Comparison of ENCODE assay signal across 1 cellular context in the genomic region with DNA sequence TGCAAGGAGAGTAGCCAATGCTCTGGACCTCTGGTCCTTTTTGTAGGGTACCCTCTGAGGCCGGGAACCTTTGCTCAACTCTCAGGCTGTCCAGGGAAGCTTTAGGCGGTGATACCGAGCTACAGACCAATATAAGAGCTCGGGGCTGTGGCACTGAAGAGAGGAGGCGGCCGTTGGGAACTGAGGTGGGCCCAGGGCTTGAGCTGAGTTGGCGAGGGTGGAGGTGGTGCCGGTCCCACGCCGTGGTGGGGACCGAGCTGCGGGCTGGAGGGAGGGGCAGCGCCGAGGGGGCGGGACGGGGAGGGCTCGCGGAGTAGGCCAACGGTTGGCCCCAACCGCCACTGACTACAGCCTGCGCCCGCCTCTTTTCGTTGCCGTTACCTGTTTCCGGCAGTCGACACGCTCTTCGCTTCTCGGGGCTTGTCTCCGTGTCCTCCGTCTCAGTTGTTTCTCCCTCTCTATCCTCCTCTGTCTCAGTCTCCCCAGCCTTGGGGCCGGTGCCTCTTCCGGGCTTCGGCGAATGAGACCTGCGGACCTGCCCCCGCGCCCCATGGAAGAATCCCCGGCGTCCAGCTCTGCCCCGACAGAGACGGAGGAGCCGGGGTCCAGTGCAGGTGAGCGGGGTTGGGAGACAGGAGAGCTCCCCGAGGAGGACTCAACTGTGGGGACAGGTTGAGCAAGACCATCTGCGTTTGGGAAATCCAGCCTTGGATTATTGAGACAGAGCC.
TF ChIP-seq lines count a peak whose summit lies in the region.

A gene with protein sequence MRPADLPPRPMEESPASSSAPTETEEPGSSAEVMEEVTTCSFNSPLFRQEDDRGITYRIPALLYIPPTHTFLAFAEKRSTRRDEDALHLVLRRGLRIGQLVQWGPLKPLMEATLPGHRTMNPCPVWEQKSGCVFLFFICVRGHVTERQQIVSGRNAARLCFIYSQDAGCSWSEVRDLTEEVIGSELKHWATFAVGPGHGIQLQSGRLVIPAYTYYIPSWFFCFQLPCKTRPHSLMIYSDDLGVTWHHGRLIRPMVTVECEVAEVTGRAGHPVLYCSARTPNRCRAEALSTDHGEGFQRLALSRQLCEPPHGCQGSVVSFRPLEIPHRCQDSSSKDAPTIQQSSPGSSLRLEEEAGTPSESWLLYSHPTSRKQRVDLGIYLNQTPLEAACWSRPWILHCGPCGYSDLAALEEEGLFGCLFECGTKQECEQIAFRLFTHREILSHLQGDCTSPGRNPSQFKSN (plus strand): TSS at position 393 of the 728 bp plus-strand sequence. CDS start 128 bp downstream, at position 521.

TF ChIP-seq in HepG2, 621 proteins besides CTCF, POLR2A, EP300 and RAD21 (continued from another document and continues in another):
- TF ChIP-seq, protein P1, sequence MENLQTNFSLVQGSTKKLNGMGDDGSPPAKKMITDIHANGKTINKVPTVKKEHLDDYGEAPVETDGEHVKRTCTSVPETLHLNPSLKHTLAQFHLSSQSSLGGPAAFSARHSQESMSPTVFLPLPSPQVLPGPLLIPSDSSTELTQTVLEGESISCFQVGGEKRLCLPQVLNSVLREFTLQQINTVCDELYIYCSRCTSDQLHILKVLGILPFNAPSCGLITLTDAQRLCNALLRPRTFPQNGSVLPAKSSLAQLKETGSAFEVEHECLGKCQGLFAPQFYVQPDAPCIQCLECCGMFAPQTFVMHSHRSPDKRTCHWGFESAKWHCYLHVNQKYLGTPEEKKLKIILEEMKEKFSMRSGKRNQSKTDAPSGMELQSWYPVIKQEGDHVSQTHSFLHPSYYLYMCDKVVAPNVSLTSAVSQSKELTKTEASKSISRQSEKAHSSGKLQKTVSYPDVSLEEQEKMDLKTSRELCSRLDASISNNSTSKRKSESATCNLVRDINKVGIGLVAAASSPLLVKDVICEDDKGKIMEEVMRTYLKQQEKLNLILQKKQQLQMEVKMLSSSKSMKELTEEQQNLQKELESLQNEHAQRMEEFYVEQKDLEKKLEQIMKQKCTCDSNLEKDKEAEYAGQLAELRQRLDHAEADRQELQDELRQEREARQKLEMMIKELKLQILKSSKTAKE (CRISPR knock-in tag; IDR thresholded peaks at IDR 0.05; ENCODE audit: borderline replicate concordance): no peak
- TF ChIP-seq FOXC1 (CRISPR knock-in tag; IDR thresholded peaks at IDR 0.05; ENCODE audit: borderline replicate concordance): no peak
- peak; percentile 85 for TF ChIP-seq SAP130 (CRISPR knock-in tag; IDR thresholded peaks at IDR 0.05; ENCODE audit: low read depth)
- no peak for TF ChIP-seq ZFP82 (CRISPR knock-in tag; IDR thresholded peaks at IDR 0.05; ENCODE audit: borderline replicate concordance)
- TF ChIP-seq MEF2D (CRISPR knock-in tag; IDR thresholded peaks at IDR 0.05): 0 out of 2 replicates have a peak, but pooled peaks have one; percentile 56
- no peak for TF ChIP-seq NCOA1 (CRISPR knock-in tag; IDR thresholded peaks at IDR 0.05)
- TF ChIP-seq ZNF788 (CRISPR knock-in tag; IDR thresholded peaks at IDR 0.05; ENCODE audit: borderline replicate concordance): peak; percentile 44
- 0 out of 2 replicates have a peak, but pooled peaks have one; percentile 3 for TF ChIP-seq MIXL1 (CRISPR knock-in tag; IDR thresholded peaks at IDR 0.05)
- no peak for TF ChIP-seq ZNF234 (CRISPR knock-in tag; conservative IDR thresholded peaks at IDR 0.05)
- 0 out of 2 replicates have a peak, but pooled peaks have one; percentile 36 for TF ChIP-seq ZNF777 (CRISPR knock-in tag; IDR thresholded peaks at IDR 0.05)
- TF ChIP-seq ZNF225 (CRISPR knock-in tag; IDR thresholded peaks at IDR 0.05): no peak
- TF ChIP-seq CENPT (CRISPR knock-in tag; IDR thresholded peaks at IDR 0.05; ENCODE audit: low read depth): no peak
- no peak for TF ChIP-seq HHEX (CRISPR knock-in tag; IDR thresholded peaks at IDR 0.05)
- TF ChIP-seq ZNF644 (CRISPR knock-in tag; IDR thresholded peaks at IDR 0.05; ENCODE audit: low read depth): no peak
- TF ChIP-seq ZZZ3 (CRISPR knock-in tag; IDR thresholded peaks at IDR 0.05; ENCODE audit: borderline replicate concordance): no peak
- TF ChIP-seq ZNF577 (CRISPR knock-in tag; IDR thresholded peaks at IDR 0.05; ENCODE audit: borderline replicate concordance, low read depth): no peak
- peak; percentile 65; the same call in 1 of the 2 replicates for TF ChIP-seq ZFY (CRISPR knock-in tag; IDR thresholded peaks at IDR 0.05)
- no peak for TF ChIP-seq AKNA (CRISPR knock-in tag; IDR thresholded peaks at IDR 0.05; ENCODE audit: borderline replicate concordance)
- no peak for TF ChIP-seq ZNF780A (CRISPR knock-in tag; IDR thresholded peaks at IDR 0.05)
- TF ChIP-seq, protein P2, sequence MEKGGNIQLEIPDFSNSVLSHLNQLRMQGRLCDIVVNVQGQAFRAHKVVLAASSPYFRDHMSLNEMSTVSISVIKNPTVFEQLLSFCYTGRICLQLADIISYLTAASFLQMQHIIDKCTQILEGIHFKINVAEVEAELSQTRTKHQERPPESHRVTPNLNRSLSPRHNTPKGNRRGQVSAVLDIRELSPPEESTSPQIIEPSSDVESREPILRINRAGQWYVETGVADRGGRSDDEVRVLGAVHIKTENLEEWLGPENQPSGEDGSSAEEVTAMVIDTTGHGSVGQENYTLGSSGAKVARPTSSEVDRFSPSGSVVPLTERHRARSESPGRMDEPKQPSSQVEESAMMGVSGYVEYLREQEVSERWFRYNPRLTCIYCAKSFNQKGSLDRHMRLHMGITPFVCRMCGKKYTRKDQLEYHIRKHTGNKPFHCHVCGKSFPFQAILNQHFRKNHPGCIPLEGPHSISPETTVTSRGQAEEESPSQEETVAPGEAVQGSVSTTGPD (CRISPR knock-in tag; IDR thresholded peaks at IDR 0.05): no peak
- TF ChIP-seq, protein P3, sequence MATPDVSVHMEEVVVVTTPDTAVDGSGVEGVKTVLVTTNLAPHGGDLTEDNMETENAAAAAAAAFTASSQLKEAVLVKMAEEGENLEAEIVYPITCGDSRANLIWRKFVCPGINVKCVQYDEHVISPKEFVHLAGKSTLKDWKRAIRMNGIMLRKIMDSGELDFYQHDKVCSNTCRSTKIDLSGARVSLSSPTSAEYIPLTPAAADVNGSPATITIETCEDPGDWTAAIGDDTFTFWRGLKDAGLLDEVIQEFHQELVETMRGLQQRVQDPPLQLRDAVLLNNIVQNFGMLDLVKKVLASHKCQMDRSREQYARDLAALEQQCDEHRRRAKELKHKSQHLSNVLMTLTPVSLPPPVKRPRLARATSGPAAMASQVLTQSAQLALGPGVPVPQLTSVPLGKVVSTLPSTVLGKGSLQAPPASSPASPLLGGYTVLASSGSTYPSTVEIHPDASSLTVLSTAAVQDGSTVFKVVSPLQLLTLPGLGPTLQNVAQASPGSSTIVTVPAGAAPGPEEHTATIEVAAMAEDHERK (CRISPR knock-in tag; IDR thresholded peaks at IDR 0.05; ENCODE audit: low read depth): no peak
- no peak for TF ChIP-seq RAD51 (IDR thresholded peaks at IDR 0.05; ENCODE audit: borderline replicate concordance)
- TF ChIP-seq, protein P4, sequence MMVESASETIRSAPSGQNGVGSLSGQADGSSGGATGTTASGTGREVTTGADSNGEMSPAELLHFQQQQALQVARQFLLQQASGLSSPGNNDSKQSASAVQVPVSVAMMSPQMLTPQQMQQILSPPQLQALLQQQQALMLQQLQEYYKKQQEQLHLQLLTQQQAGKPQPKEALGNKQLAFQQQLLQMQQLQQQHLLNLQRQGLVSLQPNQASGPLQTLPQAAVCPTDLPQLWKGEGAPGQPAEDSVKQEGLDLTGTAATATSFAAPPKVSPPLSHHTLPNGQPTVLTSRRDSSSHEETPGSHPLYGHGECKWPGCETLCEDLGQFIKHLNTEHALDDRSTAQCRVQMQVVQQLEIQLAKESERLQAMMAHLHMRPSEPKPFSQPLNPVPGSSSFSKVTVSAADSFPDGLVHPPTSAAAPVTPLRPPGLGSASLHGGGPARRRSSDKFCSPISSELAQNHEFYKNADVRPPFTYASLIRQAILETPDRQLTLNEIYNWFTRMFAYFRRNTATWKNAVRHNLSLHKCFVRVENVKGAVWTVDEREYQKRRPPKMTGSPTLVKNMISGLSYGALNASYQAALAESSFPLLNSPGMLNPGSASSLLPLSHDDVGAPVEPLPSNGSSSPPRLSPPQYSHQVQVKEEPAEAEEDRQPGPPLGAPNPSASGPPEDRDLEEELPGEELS (CRISPR knock-in tag; IDR thresholded peaks at IDR 0.05): no peak
- no peak for TF ChIP-seq MYNN (CRISPR knock-in tag; IDR thresholded peaks at IDR 0.05; ENCODE audit: low read depth)
- TF ChIP-seq ATM (IDR thresholded peaks at IDR 0.05; ENCODE audit: borderline replicate concordance): no peak
- TF ChIP-seq, protein P5, sequence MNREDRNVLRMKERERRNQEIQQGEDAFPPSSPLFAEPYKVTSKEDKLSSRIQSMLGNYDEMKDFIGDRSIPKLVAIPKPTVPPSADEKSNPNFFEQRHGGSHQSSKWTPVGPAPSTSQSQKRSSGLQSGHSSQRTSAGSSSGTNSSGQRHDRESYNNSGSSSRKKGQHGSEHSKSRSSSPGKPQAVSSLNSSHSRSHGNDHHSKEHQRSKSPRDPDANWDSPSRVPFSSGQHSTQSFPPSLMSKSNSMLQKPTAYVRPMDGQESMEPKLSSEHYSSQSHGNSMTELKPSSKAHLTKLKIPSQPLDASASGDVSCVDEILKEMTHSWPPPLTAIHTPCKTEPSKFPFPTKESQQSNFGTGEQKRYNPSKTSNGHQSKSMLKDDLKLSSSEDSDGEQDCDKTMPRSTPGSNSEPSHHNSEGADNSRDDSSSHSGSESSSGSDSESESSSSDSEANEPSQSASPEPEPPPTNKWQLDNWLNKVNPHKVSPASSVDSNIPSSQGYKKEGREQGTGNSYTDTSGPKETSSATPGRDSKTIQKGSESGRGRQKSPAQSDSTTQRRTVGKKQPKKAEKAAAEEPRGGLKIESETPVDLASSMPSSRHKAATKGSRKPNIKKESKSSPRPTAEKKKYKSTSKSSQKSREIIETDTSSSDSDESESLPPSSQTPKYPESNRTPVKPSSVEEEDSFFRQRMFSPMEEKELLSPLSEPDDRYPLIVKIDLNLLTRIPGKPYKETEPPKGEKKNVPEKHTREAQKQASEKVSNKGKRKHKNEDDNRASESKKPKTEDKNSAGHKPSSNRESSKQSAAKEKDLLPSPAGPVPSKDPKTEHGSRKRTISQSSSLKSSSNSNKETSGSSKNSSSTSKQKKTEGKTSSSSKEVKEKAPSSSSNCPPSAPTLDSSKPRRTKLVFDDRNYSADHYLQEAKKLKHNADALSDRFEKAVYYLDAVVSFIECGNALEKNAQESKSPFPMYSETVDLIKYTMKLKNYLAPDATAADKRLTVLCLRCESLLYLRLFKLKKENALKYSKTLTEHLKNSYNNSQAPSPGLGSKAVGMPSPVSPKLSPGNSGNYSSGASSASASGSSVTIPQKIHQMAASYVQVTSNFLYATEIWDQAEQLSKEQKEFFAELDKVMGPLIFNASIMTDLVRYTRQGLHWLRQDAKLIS (CRISPR knock-in tag; IDR thresholded peaks at IDR 0.05): no peak
- TF ChIP-seq ZSCAN22 (CRISPR knock-in tag; IDR thresholded peaks at IDR 0.05): no peak
- TF ChIP-seq ELF3 (CRISPR knock-in tag; IDR thresholded peaks at IDR 0.05): peak; percentile 50
- TF ChIP-seq ZFP91 (CRISPR knock-in tag; IDR thresholded peaks at IDR 0.05; ENCODE audit: borderline replicate concordance): no peak; the same call in 1 of the 2 replicates
- no peak for TF ChIP-seq ZNF75D (CRISPR knock-in tag; IDR thresholded peaks at IDR 0.05; ENCODE audit: borderline replicate concordance)
- peak; percentile 70 for TF ChIP-seq ZNF605 (CRISPR knock-in tag; IDR thresholded peaks at IDR 0.05)
- no peak for TF ChIP-seq TCF12 (IDR thresholded peaks at IDR 0.05)
- TF ChIP-seq TCF12 (CRISPR knock-in tag; IDR thresholded peaks at IDR 0.05): no peak; the same call in 1 of the 2 replicates
- TF ChIP-seq HNF4A (CRISPR knock-in tag; IDR thresholded peaks at IDR 0.05): 0 out of 2 replicates have a peak, but pooled peaks have one; percentile 3
- no peak for TF ChIP-seq YEATS2 (CRISPR knock-in tag; IDR thresholded peaks at IDR 0.05; ENCODE audit: borderline replicate concordance)
- no peak for TF ChIP-seq HNRNPL (IDR thresholded peaks at IDR 0.05; ENCODE audit: low read depth, low read length)
- TF ChIP-seq NONO (IDR thresholded peaks at IDR 0.05): no peak
- TF ChIP-seq NONO (CRISPR knock-in tag; conservative IDR thresholded peaks at IDR 0.05): peak; percentile 73
- no peak for TF ChIP-seq ZBTB7A (CRISPR knock-in tag; IDR thresholded peaks at IDR 0.05)
- TF ChIP-seq BCL6 (CRISPR knock-in tag; IDR thresholded peaks at IDR 0.05): no peak
